ENCODE assay signal across 4 cellular contexts in genomic region chr3:151983538-151983937, GRCh38.
TF ChIP-seq lines count a peak whose summit lies in the region.

No MANE protein-coding gene starts in this region.

TF ChIP-seq in SK-N-SH, 30 proteins besides CTCF, POLR2A, EP300 and RAD21 (continues in another document):
- no peak for TF ChIP-seq SMC3 (IDR thresholded peaks at IDR 0.05; ENCODE audit: low read depth, low read length)
- TF ChIP-seq FOXJ3 (CRISPR knock-in tag; IDR thresholded peaks at IDR 0.05): no peak
- TF ChIP-seq ZBTB33 (IDR thresholded peaks at IDR 0.05; ENCODE audit: borderline replicate concordance, low read depth): no peak
- TF ChIP-seq USF1 (IDR thresholded peaks at IDR 0.05; ENCODE audit: borderline replicate concordance, low read depth): 0 out of 2 replicates have a peak, but pooled peaks have one; percentile 5
- TF ChIP-seq REST (IDR thresholded peaks at IDR 0.05; ENCODE audit: low read depth, low read length): no peak

TF ChIP-seq in SK-N-SH treated with all-trans-retinoic acid at 6 μM for 48 hours, 23 proteins besides CTCF, POLR2A, EP300 and RAD21:
- TF ChIP-seq ZNF565 (CRISPR knock-in tag; conservative IDR thresholded peaks at IDR 0.05; ENCODE audit: low read depth): no peak
- no peak for TF ChIP-seq ZNF70 (CRISPR knock-in tag; IDR thresholded peaks at IDR 0.05)
- no peak for TF ChIP-seq ZFP30 (CRISPR knock-in tag; IDR thresholded peaks at IDR 0.05)

TF ChIP-seq in GM23338, 12 proteins besides CTCF, POLR2A, EP300 and RAD21 (continued from another document and continues in another):
- no peak for TF ChIP-seq EZH2phosphoT487 (IDR thresholded peaks at IDR 0.05; ENCODE audit: unreplicated experiment)
- no peak for TF ChIP-seq STAT1 (IDR thresholded peaks at IDR 0.05; ENCODE audit: unreplicated experiment)
- no peak for TF ChIP-seq ZNF462 (CRISPR knock-in tag; IDR thresholded peaks at IDR 0.05)
- no peak for TF ChIP-seq JUNB (IDR thresholded peaks at IDR 0.05; ENCODE audit: unreplicated experiment)
- TF ChIP-seq ZNF114 (CRISPR knock-in tag; IDR thresholded peaks at IDR 0.05): no peak
- no peak for TF ChIP-seq ETS1 (IDR thresholded peaks at IDR 0.05)
- TF ChIP-seq EZH2 (IDR thresholded peaks at IDR 0.05; ENCODE audit: low read depth, unreplicated experiment): no peak
- TF ChIP-seq POLR2AphosphoS5 (IDR thresholded peaks at IDR 0.05; ENCODE audit: low read depth): no peak
- no peak for TF ChIP-seq REST (IDR thresholded peaks at IDR 0.05; ENCODE audit: unreplicated experiment)

TF ChIP-seq in GM12878, 131 proteins besides CTCF, POLR2A, EP300 and RAD21:
- TF ChIP-seq CHD1 (IDR thresholded peaks at IDR 0.05; ENCODE audit: low read depth, low read length) (no peak), IKZF1 (conservative IDR thresholded peaks at IDR 0.05) (no peak), RAD51 (IDR thresholded peaks at IDR 0.05) (peak; percentile 47; the same call in 1 of the 2 replicates), PAX8 (IDR thresholded peaks at IDR 0.05) (no peak), PBX3 (IDR thresholded peaks at IDR 0.05; ENCODE audit: insufficient replicate concordance, low read depth, low read length) (no peak), ZNF24 (IDR thresholded peaks at IDR 0.05) (no peak)
